20 cellular contexts compared by ENCODE assay signal in the genomic region with DNA sequence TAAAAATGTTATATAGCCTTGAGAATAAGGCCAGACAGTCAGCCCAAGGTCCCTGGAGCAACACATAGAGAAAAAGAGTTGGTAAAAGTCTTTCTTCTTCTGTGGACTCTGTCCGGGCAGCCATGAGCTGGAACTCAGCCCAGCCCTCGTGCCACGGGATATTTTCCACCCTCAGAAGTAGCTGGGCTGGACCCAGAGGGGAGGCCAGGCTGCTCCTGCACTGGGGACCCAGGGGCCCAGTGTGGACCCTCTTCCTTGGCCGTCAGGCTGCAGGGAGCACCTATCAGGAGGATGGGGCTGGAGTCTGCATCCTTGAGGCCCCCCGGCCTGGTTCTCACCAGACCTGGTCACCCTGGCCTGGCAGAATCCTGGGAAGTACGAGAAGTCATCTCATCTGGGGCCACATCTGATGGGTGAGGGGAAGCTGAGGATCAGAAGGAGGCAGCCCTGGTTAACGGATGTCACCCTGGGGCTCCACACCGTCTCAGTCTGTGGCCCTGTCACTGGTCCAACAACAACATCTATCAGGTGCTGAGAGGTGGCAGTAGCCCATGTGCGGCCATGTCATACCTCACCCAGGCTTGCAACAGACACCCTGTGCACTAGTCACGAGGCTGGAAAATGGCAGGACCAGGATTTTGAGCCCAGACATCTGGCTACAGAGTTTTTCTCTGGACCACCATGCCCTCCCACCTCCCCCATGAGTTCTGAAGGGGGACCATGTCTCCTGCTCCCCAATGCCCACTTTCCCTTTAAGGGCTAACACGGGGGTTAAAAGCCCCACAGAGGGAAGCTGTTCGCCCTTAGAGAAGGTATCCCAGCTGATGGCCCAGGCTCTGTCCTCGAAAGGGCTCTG. TPM values are rescaled to one million over a fixed set of nuclear protein-coding genes. Genes with fewer than 3 reads are reported as not detected.
DNase-seq lines count a peak whose midpoint lies in the region; ATAC-seq and TF ChIP-seq lines count a peak whose summit lies in the region.
"Had no signal": no experiment of that assay in that cellular context is flagged by ENCODE, and none has a peak within 500 bp of the region (broad histone marks: within the 10 kb centered on the region; RNA-seq: fewer than 3 reads in every experiment).

No MANE protein-coding gene starts in this region.

- H3K4me1 ChIP-seq in right cardiac atrium (ENCODE audit: control insufficient read depth, insufficient read depth, low read length), result no peaks in the 10 kb centered on the region
- no peaks in the 10 kb centered on the region for H3K4me1 ChIP-seq in osteoblast (ENCODE audit: insufficient read depth, low read length)
- H3K4me1 ChIP-seq: BE2C, psoas muscle, tibial nerve had no signal

- DNase-seq in Caki2 (ENCODE audit: low read depth) (peak; percentile 12), right cardiac atrium (peak in 1 of 3 donors; percentile 44), osteoblast (ENCODE audit: insufficient read length, low spot score, missing footprints) (peak; percentile 70), mesenteric fat pad (ENCODE audit: low spot score) (no peak), RPMI8226 (no peak), SKM-1 (lab: John Stamatoyannopoulos, UW; ENCODE audit: unreplicated experiment) (no peak), GM20000 (ENCODE audit: low spot score) (no peak)
- DNase-seq: activated CD4-positive, alpha-beta T cell treated with anti-CD3 and anti-CD28 coated beads for 48 hours; activated CD8-positive, alpha-beta memory T cell treated with anti-CD3 and anti-CD28 coated beads for 24 hours; activated T-cell treated with anti-CD3 and anti-CD28 coated beads, Interleukin-2, amount 50 U/mL, for 24 hours; Karpas-422; NCI-H1436; NCI-H2107; psoas muscle had no signal

- H4K20me1 ChIP-seq in osteoblast (ENCODE audit: insufficient read depth, low read length), result no peaks in the 10 kb centered on the region

- H3K27me3 ChIP-seq in right cardiac atrium (ENCODE audit: control insufficient read depth, insufficient read depth) (no peaks in the 10 kb centered on the region), osteoblast (ENCODE audit: insufficient read depth, low read length) (no peaks in the 10 kb centered on the region)
- H3K27me3 ChIP-seq: BE2C, body of pancreas, neutrophil, tibial nerve had no signal

- TF ChIP-seq CTCF in VCaP (conservative IDR thresholded peaks at IDR 0.05), result no peak
- TF ChIP-seq CTCF in osteoblast (IDR thresholded peaks at IDR 0.05; ENCODE audit: extremely low read depth, low read depth, low read length), result no peak
- TF ChIP-seq CTCF in GM20000 (IDR thresholded peaks at IDR 0.05; ENCODE audit: extremely low read depth, missing control alignments), result no peak

- no peak overlapping the region for H3K4me2 ChIP-seq in osteoblast (ENCODE audit: insufficient read depth, low read length)

- H3K79me2 ChIP-seq in osteoblast (ENCODE audit: insufficient read depth, low read length), result no peaks in the 10 kb centered on the region

- ATAC-seq in right cardiac atrium, result peak; percentile 24 to 51
- ATAC-seq: psoas muscle had no signal

- 71% methylated on average over 13 of the region's 13 CpGs for WGBS in right cardiac atrium

- no peaks in the 10 kb centered on the region for H3K36me3 ChIP-seq in osteoblast (ENCODE audit: insufficient read depth, low read length)
- H3K36me3 ChIP-seq: BE2C, HAP-1, neutrophil, tibial nerve had no signal

- H2AFZ ChIP-seq in osteoblast (ENCODE audit: low read length), result no peak overlapping the region

- H3K9me3 ChIP-seq in right cardiac atrium (ENCODE audit: control insufficient read depth, low read length) (no peaks in the 10 kb centered on the region), osteoblast (ENCODE audit: low read depth, low read length) (no peaks in the 10 kb centered on the region)
- H3K9me3 ChIP-seq: BE2C, body of pancreas, HAP-1, neutrophil, psoas muscle, tibial nerve had no signal

- in situ Hi-C loops in Caki2 (cut with HindIII; ENCODE audit: low pct_unique_long_range_greater_than_20kb, low sequenced_read_pairs), result no loop called here

- peak overlapping the region; percentile 29; the same call in 1 of the 2 replicates for H3K27ac ChIP-seq in VCaP
- H3K27ac ChIP-seq in right cardiac atrium (ENCODE audit: low read length), result no peak overlapping the region
- no peak overlapping the region for H3K27ac ChIP-seq in osteoblast (ENCODE audit: low read depth, low read length)
- H3K27ac ChIP-seq: neutrophil, psoas muscle, tibial nerve had no signal

- intact Hi-C loops in right cardiac atrium (cut with DNase I), result no loop called here

- no peak overlapping the region for H3K4me3 ChIP-seq in right cardiac atrium (ENCODE audit: low read length)
- no peak overlapping the region for H3K4me3 ChIP-seq in osteoblast (ENCODE audit: insufficient read depth, low read length)
- H3K4me3 ChIP-seq: body of pancreas, HAP-1, psoas muscle, tibial nerve had no signal

RNA-seq across cellular contexts. Expression of gene SDC1, which starts 33.0 kb away (rescaled TPM):
- 187 and 188 TPM in 2 replicates for total RNA-seq in Caki2 (2014; rRNA removed; shearing (Covaris generic); ENCODE audit: low replicate concordance)
- under 1 TPM; 0.09 to 0.25 (median 0.20) TPM for total RNA-seq in right cardiac atrium
- 0.23 TPM for polyA plus RNA-seq in right cardiac atrium
- total RNA-seq in osteoblast, result 7.6 and 11.8 TPM in 2 replicates
- 2.3 TPM for total RNA-seq in mesenteric fat pad

Comparison
In these comparisons a context has a peak if more than half of its experiments do, and no peak if none do; other contexts are left out.
1. DNase-seq: peak in Caki2 (single experiment) and osteoblast (single experiment); none in mesenteric fat pad (single experiment), RPMI8226 (single experiment), SKM-1 (single experiment) and GM20000 (single experiment).
2. RNA of gene SDC1, which starts 33.0 kb away (total RNA-seq): 187 to 188 TPM in Caki2; 7.6 to 11.8 TPM in osteoblast, 2.3 TPM in mesenteric fat pad (single experiment) and 0.09 to 0.25 TPM in right cardiac atrium; every median in the first group is over 10 times any median in the second.